ENCODE assay signal across 17 cellular contexts in genomic region chr19:42273407-42274064, GRCh38. TPM values are rescaled to one million over a fixed set of nuclear protein-coding genes. Genes with fewer than 3 reads are reported as not detected.
DNase-seq lines count a peak whose midpoint lies in the region; ATAC-seq, FAIRE-seq and TF ChIP-seq lines count a peak whose summit lies in the region.
"Had no signal": no experiment of that assay in that cellular context is flagged by ENCODE, and none has a peak within 500 bp of the region (broad histone marks: within the 10 kb centered on the region; RNA-seq: fewer than 3 reads in every experiment).

No MANE protein-coding gene starts in this region.

- FAIRE-seq in K562 (lab: Jason Lieb, UNC), result no peak
- FAIRE-seq: H1, RCC 7860 had no signal

- DNase-seq in right cardiac atrium, result peak in 2 of 3 donors; percentile 50 to 54
- no peak for DNase-seq in right atrium auricular region (ENCODE audit: low spot score)
- no peak for DNase-seq in K562 (ENCODE audit: extremely low read depth in 1 of 4, low spot score in 3 of 4)
- DNase-seq in left lung, result peak; percentile 33 to 73
- DNase-seq in ureter (ENCODE audit: low spot score), result peak; percentile 43
- no peak for DNase-seq in COLO829 (ENCODE audit: low spot score)
- DNase-seq: GF-D8, HFFc6, NCI-H1436, NCI-H2081, NCI-H510A treated with DMSO at 0.1 percent for 48 hours, SJCRH30 had no signal

- H3K27ac ChIP-seq in right cardiac atrium (ENCODE audit: low read length) (no peak overlapping the region), right atrium auricular region (no peak overlapping the region), K562 (ENCODE audit: extremely low read depth, low read depth, low read length) (no peak overlapping the region), left lung (no peak overlapping the region)
- H3K27ac ChIP-seq: SJCRH30 had no signal

- no peaks in the 10 kb centered on the region for H4K20me1 ChIP-seq in K562 (replicated peaks; ENCODE audit: control insufficient read depth, insufficient read depth, low read length)

- H3K27me3 ChIP-seq in right cardiac atrium (ENCODE audit: control insufficient read depth, insufficient read depth), result no peaks in the 10 kb centered on the region
- H3K27me3 ChIP-seq in right atrium auricular region, result no peaks in the 10 kb centered on the region
- H3K27me3 ChIP-seq in K562 (ENCODE audit: control insufficient read depth in 2 of 2, insufficient read depth in 2 of 2, low read length in 2 of 2), result no peaks in the 10 kb centered on the region
- no peaks in the 10 kb centered on the region for H3K27me3 ChIP-seq in left lung
- H3K27me3 ChIP-seq: SJCRH30 had no signal

- H3K4me2 ChIP-seq in K562 (ENCODE audit: insufficient read depth, low read length), result no peak overlapping the region

- no TSS peak for BruUV-seq in K562 (replicated peaks; lab: Mats Ljungman, UMichigan)

- intact Hi-C loops in right cardiac atrium (cut with DNase I) (no loop called here), K562 (cut with micrococcal nuclease) (no loop called here), left lung (cut with DNase I) (no loop called here)

- POLR2A ChIA-PET in K562 (lab: Yijun Ruan, JAX), result interaction anchor here (0.6 to 0.7 kb wide), 2 partner anchors 9 to 24 kb away, joined by 3 to 5 read pairs; no protein-coding TSS in a partner anchor

- H3K4me1 ChIP-seq in right cardiac atrium (ENCODE audit: control insufficient read depth, insufficient read depth, low read length) (peaks cover 18% of the 10 kb centered on the region), right atrium auricular region (peaks cover 0 to 71% of the 10 kb centered on the region in 2 donors), K562 (replicated peaks in 1 of 2; ENCODE audit: control insufficient read depth in 2 of 2, insufficient read depth in 2 of 2, low read length in 2 of 2) (peaks cover 11 to 51% of the 10 kb centered on the region in 2 experiments), left lung (peaks cover 31 to 67% of the 10 kb centered on the region in 2 donors)

- no peak for TF ChIP-seq POLR2A in K562 (conservative IDR thresholded peaks at IDR 0.05)

- H3K9me3 ChIP-seq in right cardiac atrium (ENCODE audit: control insufficient read depth, low read length) (no peaks in the 10 kb centered on the region), right atrium auricular region (no peaks in the 10 kb centered on the region), K562 (replicated peaks; ENCODE audit: control insufficient read depth, insufficient read depth, low read depth, low read length) (no peaks in the 10 kb centered on the region), left lung (no peaks in the 10 kb centered on the region)
- H3K9me3 ChIP-seq: SJCRH30 had no signal

- TF ChIP-seq CTCF in right atrium auricular region (IDR thresholded peaks at IDR 0.05) (no peak), K562 (IDR thresholded peaks at IDR 0.05 in 2 of 3, conservative IDR thresholded peaks at IDR 0.05 in 1 of 3; ENCODE audit: insufficient read depth in 2 of 3, low read depth in 1 of 3, low read length in 3 of 3) (no peak), left lung (IDR thresholded peaks at IDR 0.05) (no peak)

- no peak for TF ChIP-seq RAD21 in K562 (CRISPR knock-in tag; conservative IDR thresholded peaks at IDR 0.05 in 1 of 2, IDR thresholded peaks at IDR 0.05 in 1 of 2)

- in situ Hi-C loops in K562 (cut with MboI), result no loop called here

- no peak for TF ChIP-seq EP300 in K562 (IDR thresholded peaks at IDR 0.05; ENCODE audit: low read length)

- H2AFZ ChIP-seq in K562 (ENCODE audit: low read depth, low read length), result no peak overlapping the region

- H3K4me3 ChIP-seq in right cardiac atrium (ENCODE audit: low read length) (no peak overlapping the region), right atrium auricular region (no peak overlapping the region), K562 (no peak overlapping the region), left lung (no peak overlapping the region)
- H3K4me3 ChIP-seq: SJCRH30 had no signal

- CTCF ChIA-PET in K562 (lab: Yijun Ruan, JAX; ENCODE audit: low intra/inter-chr PET ratio), result no interaction called here

- WGBS in right cardiac atrium, result 89% methylated on average over 43 of the region's 43 CpGs
- 96% methylated on average over 34 of the region's 43 CpGs for WGBS in K562 (ENCODE audit: insufficient coverage, low coverage, missing lambda C conversion rate)

- ATAC-seq in right cardiac atrium (no peak), K562 (no peak), left lung (no peak), HG03095 (IDR thresholded peaks at IDR 0.05; ENCODE audit: unreplicated experiment) (no peak), GM21529 (IDR thresholded peaks at IDR 0.05; ENCODE audit: unreplicated experiment) (no peak)
- ATAC-seq: CD8-positive, alpha-beta T cell had no signal

- H3K36me3 ChIP-seq in right atrium auricular region (peaks cover 35% of the 10 kb centered on the region), K562 (ENCODE audit: control insufficient read depth, insufficient read depth, low read length) (peaks cover 59% of the 10 kb centered on the region), left lung (peaks cover 0 to 43% of the 10 kb centered on the region in 2 donors)

- peaks cover 32% of the 10 kb centered on the region for H3K79me2 ChIP-seq in K562 (ENCODE audit: control insufficient read depth, insufficient read depth, low read length)

- H3K9ac ChIP-seq in K562 (ENCODE audit: insufficient read depth in 1 of 2, low read depth in 2 of 2, low read length in 2 of 2), result peak overlapping the region in 1 of 2 experiments; percentile 17; a peak in 1 of 4 replicates

- H3K9me1 ChIP-seq in K562 (ENCODE audit: control insufficient read depth, insufficient read depth, low read length), result no peaks in the 10 kb centered on the region

RNA-seq across cellular contexts. Expression of gene CIC, which starts 4.5 kb away (rescaled TPM):
- total RNA-seq in right cardiac atrium, result 10 to 100 TPM; 36.4 to 42.7 (median 39.6) TPM
- 28.6 TPM for polyA plus RNA-seq in right cardiac atrium
- total RNA-seq in right atrium auricular region, result 10 to 100 TPM; 27.4 to 53.5 TPM
- 24.1 and 86.8 TPM in 2 replicates for total RNA-seq in K562 (2011; cell fraction: chromatin; rRNA removed; ENCODE audit: low replicate concordance)
- total RNA-seq in K562 (2011; cell fraction: nucleolus; rRNA removed), result 64.6 and 65.9 TPM in 2 replicates
- 39.3 and 41.3 TPM in 2 replicates for total RNA-seq in K562 (2011; cell fraction: nucleoplasm; rRNA removed)
- 13.6 and 13.7 TPM in 2 replicates for total RNA-seq in K562 (2014; rRNA removed)
- 1.5 and 2.2 TPM in 2 replicates for total RNA-seq in K562 (2014; rRNA removed; fragmentation: Illumina TruSeq; extraction: Trizol)
- total RNA-seq in K562 (2015; rRNA removed; fragmentation: Illumina TruSeq; extraction: Trizol), result 8.6 and 8.7 TPM in 2 replicates
- 37.6 and 44.7 TPM in 2 replicates for total RNA-seq in K562 (2021)
- polyA plus RNA-seq in K562 (2011; rRNA removed), result 3.0 and 5.8 TPM in 2 replicates
- 4.3 and 10.0 TPM in 2 replicates for polyA plus RNA-seq in K562 (2011; cell fraction: cytosol; rRNA removed)
- 37.3 and 64.7 TPM in 2 replicates for polyA plus RNA-seq in K562 (2011; cell fraction: nucleus; rRNA removed)
- 24.4 and 27.9 TPM in 2 replicates for polyA plus RNA-seq in K562 (2012)
- polyA plus RNA-seq in K562 (2014; fragmentation: Illumina TruSeq; extraction: Trizol), result 12.0 and 21.5 TPM in 2 replicates
- under 1 TPM; 0.07 to 0.13 TPM for polyA plus RNA-seq in K562 (2014; fragmentation: Nextera tagmentation; extraction: Ambion mirVana)
- 18.9 and 19.9 TPM in 2 replicates for polyA plus RNA-seq in K562 (2014; rRNA removed)
- 1.8 and 2.4 TPM in 2 replicates for polyA minus RNA-seq in K562 (2011; rRNA and poly(A)+ RNA removed)
- polyA minus RNA-seq in K562 (2011; cell fraction: cytosol; rRNA and poly(A)+ RNA removed), result 12.8 and 21.3 TPM in 2 replicates
- 14.4 and 16.6 TPM in 2 replicates for polyA minus RNA-seq in K562 (2011; cell fraction: nucleus; rRNA and poly(A)+ RNA removed)
- 10 to 100 TPM; 59.8 to 76.1 TPM for total RNA-seq in left lung
- 83.4 TPM for total RNA-seq in ureter

RNA-seq across cellular contexts. Expression of gene ERF, which starts 18.6 kb away (rescaled TPM):
- total RNA-seq in right cardiac atrium (10 to 100 TPM; 33.3 to 58.1 (median 48.1) TPM), right atrium auricular region (10 to 100 TPM; 26.8 to 34.9 TPM), K562 (2014; rRNA removed) (27.1 and 29.8 TPM in 2 replicates), K562 (2014; rRNA removed; fragmentation: Illumina TruSeq; extraction: Trizol) (19.0 and 20.0 TPM in 2 replicates), K562 (2015; rRNA removed; fragmentation: Illumina TruSeq; extraction: Trizol) (26.5 and 30.0 TPM in 2 replicates), K562 (2021) (72.7 and 75.4 TPM in 2 replicates), left lung (10 to 100 TPM; 47.0 to 55.0 TPM), ureter (47.4 TPM)
- polyA plus RNA-seq in right cardiac atrium (39.1 TPM), K562 (2011; rRNA removed) (27.0 and 41.5 TPM in 2 replicates), K562 (2014; fragmentation: Illumina TruSeq; extraction: Trizol) (28.9 and 45.7 TPM in 2 replicates), K562 (2014; fragmentation: Nextera tagmentation; extraction: Ambion mirVana) (under 1 TPM; 0.03 to 0.13 TPM), K562 (2014; rRNA removed) (54.9 and 62.2 TPM in 2 replicates)
- total RNA-seq in K562 (2011; cell fraction: chromatin; rRNA removed; ENCODE audit: low replicate concordance), result 105 and 266 TPM in 2 replicates
- 150 and 152 TPM in 2 replicates for total RNA-seq in K562 (2011; cell fraction: nucleolus; rRNA removed)
- total RNA-seq in K562 (2011; cell fraction: nucleoplasm; rRNA removed), result 89.4 and 93.6 TPM in 2 replicates
- 33.1 and 53.6 TPM in 2 replicates for polyA plus RNA-seq in K562 (2011; cell fraction: cytosol; rRNA removed)
- 142 and 197 TPM in 2 replicates for polyA plus RNA-seq in K562 (2011; cell fraction: nucleus; rRNA removed)
- 34.3 and 44.0 TPM in 2 replicates for polyA plus RNA-seq in K562 (2012)
- 16.2 and 21.5 TPM in 2 replicates for polyA minus RNA-seq in K562 (2011; rRNA and poly(A)+ RNA removed)
- 31.7 and 33.0 TPM in 2 replicates for polyA minus RNA-seq in K562 (2011; cell fraction: cytosol; rRNA and poly(A)+ RNA removed)
- 30.3 and 43.7 TPM in 2 replicates for polyA minus RNA-seq in K562 (2011; cell fraction: nucleus; rRNA and poly(A)+ RNA removed)

RNA-seq across cellular contexts. Expression of gene PRR19, which starts 28.4 kb away (rescaled TPM):
- total RNA-seq in right cardiac atrium (under 1 TPM in 3 of 4 donors, not detected in 1; 0.20 to 0.32 (median 0.26) TPM), right atrium auricular region (under 1 TPM in 1 of 2 donors, not detected in 1; 0.59 TPM), K562 (2014; rRNA removed) (0.54 and 1.1 TPM in 2 replicates), K562 (2014; rRNA removed; fragmentation: Illumina TruSeq; extraction: Trizol) (0.11 and 0.32 TPM in 2 replicates), K562 (2015; rRNA removed; fragmentation: Illumina TruSeq; extraction: Trizol) (0.94 and 1.1 TPM in 2 replicates), K562 (2021) (1.6 and 1.8 TPM in 2 replicates), left lung (1 to 10 TPM; 1.1 TPM), ureter (1.6 TPM)
- polyA plus RNA-seq in right cardiac atrium (0.29 TPM), K562 (2011; rRNA removed) (0.24 and 0.34 TPM in 2 replicates), K562 (2014; fragmentation: Illumina TruSeq; extraction: Trizol) (1.0 and 1.9 TPM in 2 replicates), K562 (2014; fragmentation: Nextera tagmentation; extraction: Ambion mirVana) (under 1 TPM; 0.10 to 0.18 TPM), K562 (2014; rRNA removed) (0.73 and 1.6 TPM in 2 replicates)
- 0.30 and 0.67 TPM in 2 replicates for total RNA-seq in K562 (2011; cell fraction: chromatin; rRNA removed; ENCODE audit: low replicate concordance)
- total RNA-seq in K562 (2011; cell fraction: nucleolus; rRNA removed), result 0.39 and 0.83 TPM in 2 replicates
- 0.76 and 0.81 TPM in 2 replicates for total RNA-seq in K562 (2011; cell fraction: nucleoplasm; rRNA removed)
- polyA plus RNA-seq in K562 (2011; cell fraction: cytosol; rRNA removed), result 0.41 and 2.0 TPM in 2 replicates
- polyA plus RNA-seq in K562 (2011; cell fraction: nucleus; rRNA removed), result 0.21 and 0.77 TPM in 2 replicates
- 1.4 and 1.7 TPM in 2 replicates for polyA plus RNA-seq in K562 (2012)
- polyA minus RNA-seq in K562 (2011; rRNA and poly(A)+ RNA removed), result 0.15 and 0.32 TPM in 2 replicates
- polyA minus RNA-seq in K562 (2011; cell fraction: cytosol; rRNA and poly(A)+ RNA removed), result 1.2 TPM in 1 of 2 replicates, not detected in the other
- 0.40 TPM in 1 of 2 replicates, not detected in the other for polyA minus RNA-seq in K562 (2011; cell fraction: nucleus; rRNA and poly(A)+ RNA removed)

RNA-seq across cellular contexts. Expression of gene PAFAH1B3, which starts 28.9 kb away (rescaled TPM):
- total RNA-seq in right cardiac atrium (1 to 10 TPM; 1.6 to 5.9 (median 4.4) TPM), right atrium auricular region (1 to 10 TPM; 2.2 to 8.2 TPM), K562 (2014; rRNA removed) (114 and 146 TPM in 2 replicates), K562 (2014; rRNA removed; fragmentation: Illumina TruSeq; extraction: Trizol) (28.7 and 48.0 TPM in 2 replicates), K562 (2015; rRNA removed; fragmentation: Illumina TruSeq; extraction: Trizol) (78.9 and 81.0 TPM in 2 replicates), K562 (2021) (130 and 138 TPM in 2 replicates), left lung (10 to 100 TPM; 25.0 to 25.7 TPM), ureter (19.8 TPM)
- polyA plus RNA-seq in right cardiac atrium (4.3 TPM), K562 (2011; rRNA removed) (27.5 and 40.8 TPM in 2 replicates), K562 (2014; fragmentation: Illumina TruSeq; extraction: Trizol) (96.7 and 113 TPM in 2 replicates), K562 (2014; fragmentation: Nextera tagmentation; extraction: Ambion mirVana) (10 to 100 TPM; 10.5 to 23.5 TPM), K562 (2014; rRNA removed) (79.6 and 80.6 TPM in 2 replicates)
- 3.9 and 24.8 TPM in 2 replicates for total RNA-seq in K562 (2011; cell fraction: chromatin; rRNA removed; ENCODE audit: low replicate concordance)
- total RNA-seq in K562 (2011; cell fraction: nucleolus; rRNA removed), result 45.0 and 47.0 TPM in 2 replicates
- total RNA-seq in K562 (2011; cell fraction: nucleoplasm; rRNA removed), result 16.6 and 17.6 TPM in 2 replicates
- polyA plus RNA-seq in K562 (2011; cell fraction: cytosol; rRNA removed), result 71.5 and 165 TPM in 2 replicates
- polyA plus RNA-seq in K562 (2011; cell fraction: nucleus; rRNA removed), result 47.4 and 73.9 TPM in 2 replicates
- polyA plus RNA-seq in K562 (2012), result 83.4 and 102 TPM in 2 replicates
- polyA minus RNA-seq in K562 (2011; rRNA and poly(A)+ RNA removed), result 20.7 and 34.8 TPM in 2 replicates
- polyA minus RNA-seq in K562 (2011; cell fraction: cytosol; rRNA and poly(A)+ RNA removed), result 70.3 and 71.1 TPM in 2 replicates
- polyA minus RNA-seq in K562 (2011; cell fraction: nucleus; rRNA and poly(A)+ RNA removed), result 16.8 and 18.9 TPM in 2 replicates

RNA-seq across cellular contexts. Expression of gene GSK3A, which starts 31.1 kb away (rescaled TPM):
- 10 to 100 TPM; 32.0 to 37.3 (median 34.9) TPM for total RNA-seq in right cardiac atrium
- polyA plus RNA-seq in right cardiac atrium, result 46.5 TPM
- total RNA-seq in right atrium auricular region, result 10 to 100 TPM; 18.1 to 27.9 TPM
- total RNA-seq in K562 (2011; cell fraction: chromatin; rRNA removed; ENCODE audit: low replicate concordance), result 22.4 and 48.7 TPM in 2 replicates
- total RNA-seq in K562 (2011; cell fraction: nucleolus; rRNA removed), result 25.8 and 28.0 TPM in 2 replicates
- 24.6 and 32.8 TPM in 2 replicates for total RNA-seq in K562 (2011; cell fraction: nucleoplasm; rRNA removed)
- 22.7 and 25.2 TPM in 2 replicates for total RNA-seq in K562 (2014; rRNA removed)
- total RNA-seq in K562 (2014; rRNA removed; fragmentation: Illumina TruSeq; extraction: Trizol), result 16.6 and 21.4 TPM in 2 replicates
- total RNA-seq in K562 (2015; rRNA removed; fragmentation: Illumina TruSeq; extraction: Trizol), result 31.4 and 33.3 TPM in 2 replicates
- 54.9 and 56.0 TPM in 2 replicates for total RNA-seq in K562 (2021)
- polyA plus RNA-seq in K562 (2011; rRNA removed), result 49.3 and 61.9 TPM in 2 replicates
- polyA plus RNA-seq in K562 (2011; cell fraction: cytosol; rRNA removed), result 72.0 and 94.0 TPM in 2 replicates
- polyA plus RNA-seq in K562 (2011; cell fraction: nucleus; rRNA removed), result 46.6 and 64.9 TPM in 2 replicates
- 48.3 and 56.6 TPM in 2 replicates for polyA plus RNA-seq in K562 (2012)
- 90.0 and 90.7 TPM in 2 replicates for polyA plus RNA-seq in K562 (2014; fragmentation: Illumina TruSeq; extraction: Trizol)
- polyA plus RNA-seq in K562 (2014; fragmentation: Nextera tagmentation; extraction: Ambion mirVana), result under 1 TPM; 0.62 to 0.89 TPM
- 54.2 and 55.4 TPM in 2 replicates for polyA plus RNA-seq in K562 (2014; rRNA removed)
- polyA minus RNA-seq in K562 (2011; rRNA and poly(A)+ RNA removed), result 18.3 and 32.8 TPM in 2 replicates
- polyA minus RNA-seq in K562 (2011; cell fraction: cytosol; rRNA and poly(A)+ RNA removed), result 31.4 and 33.4 TPM in 2 replicates
- polyA minus RNA-seq in K562 (2011; cell fraction: nucleus; rRNA and poly(A)+ RNA removed), result 7.9 and 9.6 TPM in 2 replicates
- 10 to 100 TPM; 33.4 to 40.3 TPM for total RNA-seq in left lung
- total RNA-seq in ureter, result 36.4 TPM

Comparison
In these comparisons a context has a peak if more than half of its experiments do, and no peak if none do; other contexts are left out.
1. DNase-seq: peak in right cardiac atrium (2 of 3), left lung (2 of 2) and ureter (single experiment); none in right atrium auricular region (single experiment), K562 (0 of 4) and COLO829 (single experiment).